9 cellular contexts compared by ENCODE assay signal in the genomic region with DNA sequence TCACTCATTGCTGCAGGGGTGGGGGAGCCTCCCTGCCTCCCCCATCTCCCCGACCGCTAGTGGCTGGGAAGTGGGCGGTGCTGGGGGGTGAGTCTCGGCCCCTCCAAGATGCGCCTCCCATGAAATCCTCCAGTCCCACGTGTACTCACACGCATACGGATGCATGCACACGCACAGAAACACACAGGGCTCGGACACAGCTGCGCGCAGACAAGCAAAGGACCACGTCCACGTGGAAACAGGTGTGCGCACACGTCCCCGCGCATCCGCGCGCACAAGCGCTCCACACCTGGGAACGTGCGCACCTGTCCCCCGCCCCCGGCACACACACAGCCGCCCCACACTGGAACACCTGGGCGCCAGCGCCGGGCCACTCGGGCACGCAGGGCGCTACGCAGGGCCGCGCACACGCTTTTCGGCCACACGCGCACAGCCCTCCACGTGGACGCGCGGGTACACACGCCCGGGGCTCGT. TPM values are rescaled to one million over a fixed set of nuclear protein-coding genes. Genes with fewer than 3 reads are reported as not detected.
DNase-seq lines count a peak whose midpoint lies in the region; TF ChIP-seq lines count a peak whose summit lies in the region.
"Had no signal": no experiment of that assay in that cellular context is flagged by ENCODE, and none has a peak within 500 bp of the region (broad histone marks: within the 10 kb centered on the region; RNA-seq: fewer than 3 reads in every experiment).

No MANE protein-coding gene starts in this region.

- no peaks in the 10 kb centered on the region for H3K27me3 ChIP-seq in CD4-positive, alpha-beta memory T cell (ENCODE audit: insufficient read depth, low read length)
- peaks cover 4 to 11% of the 10 kb centered on the region in 2 donors for H3K27me3 ChIP-seq in duodenal mucosa (ENCODE audit: control insufficient read depth in 1 of 2, insufficient read depth in 2 of 2, low read length in 2 of 2)
- H3K27me3 ChIP-seq in trophoblast cell (ENCODE audit: insufficient read depth, low read length): peaks cover 27% of the 10 kb centered on the region
- peaks cover 15% of the 10 kb centered on the region for H3K27me3 ChIP-seq in adrenal gland

- no CpG with 5 or more reads among the region's 47 CpGs for WGBS in trophoblast cell (ENCODE audit: extremely low coverage, insufficient coverage, insufficient read length)
- 0 to 4% (median 1%) methylated on average over 17 to 47 of the region's 47 CpGs; no CpG with 5 or more reads in 1 of the 4 donors for WGBS in adrenal gland, 4 donors

- no peak overlapping the region for H4K91ac ChIP-seq in trophoblast cell (ENCODE audit: low read depth, low read length)

- H2BK120ac ChIP-seq in trophoblast cell (ENCODE audit: insufficient read depth, low read length, poor library complexity): no peak overlapping the region

- no peak for TF ChIP-seq CTCF in adrenal gland (IDR thresholded peaks at IDR 0.05)

- H3K27me3 Mint-ChIP-seq in CD4-positive, alpha-beta memory T cell: no peaks in the 10 kb centered on the region

- H3K4me1 ChIP-seq in CD4-positive, alpha-beta memory T cell (ENCODE audit: insufficient read depth, low read length): peaks cover 6% of the 10 kb centered on the region
- H3K4me1 ChIP-seq in duodenal mucosa (ENCODE audit: control insufficient read depth in 1 of 2, insufficient read depth in 2 of 2, low read length in 2 of 2) (peaks cover 0 to 4% of the 10 kb centered on the region in 2 donors), trophoblast cell (ENCODE audit: control insufficient read depth in 1 of 2, insufficient read depth in 2 of 2, low read length in 2 of 2) (peaks cover 5% of the 10 kb centered on the region in 2 experiments), adrenal gland (replicated peaks in 1 of 2) (no peaks in the 10 kb centered on the region)

- no peak overlapping the region for H2AK5ac ChIP-seq in trophoblast cell (ENCODE audit: low read length)

- H3K27ac Mint-ChIP-seq in CD4-positive, alpha-beta memory T cell: peak overlapping the region in 3 of 7 donors; percentile 52 to 88 (median 59)

- peak overlapping the region; percentile 65 for H3K4me2 ChIP-seq in trophoblast cell (ENCODE audit: low read length)

- H3K9ac ChIP-seq in duodenal mucosa (ENCODE audit: low read depth in 1 of 2, low read length in 2 of 2): no peak overlapping the region
- no peak overlapping the region for H3K9ac ChIP-seq in trophoblast cell (ENCODE audit: low read length)

- H3K27ac ChIP-seq in CD4-positive, alpha-beta memory T cell (ENCODE audit: low read depth, low read length): peak overlapping the region; percentile 31
- no peak overlapping the region for H3K27ac ChIP-seq in duodenal mucosa (ENCODE audit: low read depth, low read length)
- no peak overlapping the region for H3K27ac ChIP-seq in trophoblast cell (ENCODE audit: low read depth, low read length)
- H3K27ac ChIP-seq in adrenal gland: no peak overlapping the region

- no peak overlapping the region for H2BK5ac ChIP-seq in trophoblast cell (ENCODE audit: low read depth, low read length, poor library complexity)

- no peak overlapping the region for H2BK12ac ChIP-seq in trophoblast cell (ENCODE audit: low read length)

- H3K79me1 ChIP-seq in trophoblast cell (ENCODE audit: low read length): no peaks in the 10 kb centered on the region

- peaks cover 14 to 20% of the 10 kb centered on the region in 2 donors for H3K36me3 Mint-ChIP-seq in CD4-positive, alpha-beta memory T cell

- H3K4me3 Mint-ChIP-seq in CD4-positive, alpha-beta memory T cell: peak overlapping the region; percentile 82 to 85 (median 83)

- no peak overlapping the region for H3K23ac ChIP-seq in trophoblast cell (ENCODE audit: low read length)

- peaks cover 2 to 23% (median 19%) of the 10 kb centered on the region in 8 donors for H3K9me3 Mint-ChIP-seq in CD4-positive, alpha-beta memory T cell

- peak in 3 of 5 donors; percentile 15 to 30 (median 24) for DNase-seq in CD4-positive, alpha-beta memory T cell
- DNase-seq in OCI-M1 (lab: John Stamatoyannopoulos, UW) (peak; percentile 2), trophoblast cell (no peak), RPMI8226 (no peak), adrenal gland (no peak), ureter (ENCODE audit: low spot score) (no peak), NCI-H510A (lab: John Stamatoyannopoulos, UW) (no peak)

- H3K9me3 ChIP-seq in CD4-positive, alpha-beta memory T cell (ENCODE audit: control insufficient read depth in 1 of 2, low read length in 2 of 2): peaks cover 0 to 17% of the 10 kb centered on the region in 2 donors
- H3K9me3 ChIP-seq in duodenal mucosa (ENCODE audit: control insufficient read depth in 1 of 2, low read length in 2 of 2) (peaks cover 16 to 17% of the 10 kb centered on the region in 2 donors), trophoblast cell (ENCODE audit: insufficient read depth, low read depth, low read length) (peaks cover 25% of the 10 kb centered on the region), adrenal gland (replicated peaks in 1 of 3) (peaks cover 0 to 17% (median 0%) of the 10 kb centered on the region in 3 donors)

- H3K4me1 Mint-ChIP-seq in CD4-positive, alpha-beta memory T cell: peaks cover 7 to 19% (median 16%) of the 10 kb centered on the region in 4 donors

- H3K36me3 ChIP-seq in CD4-positive, alpha-beta memory T cell (ENCODE audit: insufficient read depth, low read length): no peaks in the 10 kb centered on the region
- H3K36me3 ChIP-seq in duodenal mucosa (ENCODE audit: control insufficient read depth in 1 of 2, insufficient read depth in 2 of 2, low read length in 2 of 2) (no peaks in the 10 kb centered on the region), trophoblast cell (ENCODE audit: control insufficient read depth in 1 of 2, insufficient read depth in 2 of 2, low read length in 2 of 2) (no peaks in the 10 kb centered on the region), adrenal gland (replicated peaks in 1 of 2) (no peaks in the 10 kb centered on the region)

- no peak for TF ChIP-seq POLR2A in adrenal gland (IDR thresholded peaks at IDR 0.05)

- H3K4me3 ChIP-seq in CD4-positive, alpha-beta memory T cell (ENCODE audit: low read length in 2 of 2): peak overlapping the region; percentile 23 to 36
- H3K4me3 ChIP-seq in duodenal mucosa (ENCODE audit: low read depth in 1 of 2, low read length in 2 of 2) (peak overlapping the region; percentile 46 to 63), trophoblast cell (ENCODE audit: low read depth, low read length) (peak overlapping the region; percentile 57), adrenal gland (peak overlapping the region in 1 of 4 donors; percentile 32)

- no peak overlapping the region for H4K12ac ChIP-seq in trophoblast cell (ENCODE audit: low read depth, low read length)

- no peak overlapping the region for H3K18ac ChIP-seq in trophoblast cell (ENCODE audit: low read length)

- H2AFZ ChIP-seq in trophoblast cell (ENCODE audit: insufficient read depth, low read length, poor library complexity): no peak overlapping the region

- no peak overlapping the region for H3K14ac ChIP-seq in trophoblast cell (ENCODE audit: low read length)

- no peak overlapping the region for H3K4ac ChIP-seq in trophoblast cell (ENCODE audit: low read depth, low read length)

- H4K8ac ChIP-seq in trophoblast cell (ENCODE audit: low read depth, low read length): no peak overlapping the region

- no peaks in the 10 kb centered on the region for H3K79me2 ChIP-seq in trophoblast cell (ENCODE audit: control insufficient read depth, insufficient read depth, low read length, poor library complexity)

- intact Hi-C loops in CD4-positive, alpha-beta memory T cell (cut with micrococcal nuclease): loop anchor here (1.0 kb wide), 1 partner anchor 37 kb away; no protein-coding TSS in a partner anchor
- intact Hi-C loops in adrenal gland (cut with DNase I): no loop called here

- CTCF ChIA-PET in CD4-positive, alpha-beta memory T cell (lab: Charles Lee; ENCODE audit: partially characterized antibody): no interaction called here

- POLR2A ChIA-PET in CD4-positive, alpha-beta memory T cell (lab: Charles Lee; ENCODE audit: partially characterized antibody): interaction anchor here (1.4 to 2.1 kb wide), 2 partner anchors 23 to 36 kb away, joined by 4 to 8 read pairs; a partner anchor contains a TSS

RNA-seq across cellular contexts. Expression of a gene that starts 0.7 kb away (rescaled TPM):
- total RNA-seq in CD4-positive, alpha-beta memory T cell: 1 to 10 TPM; 7.2 to 9.6 TPM
- polyA plus RNA-seq in CD4-positive, alpha-beta memory T cell: 10 to 100 TPM; 19.4 to 27.7 TPM
- polyA plus RNA-seq in trophoblast cell (2013): 0.40 and 0.56 TPM in 2 replicates
- total RNA-seq in adrenal gland (1 to 10 TPM in 5 of 8 donors, under 1 TPM in 3; 0.72 to 3.3 (median 1.4) TPM), ureter (1.9 TPM)
- 10 to 100 TPM in 1 of 3 donors, 1 to 10 TPM in 1, under 1 TPM in 1; 0.26 to 20.7 (median 3.5) TPM for polyA plus RNA-seq in adrenal gland
- total RNA-seq: LHCN-M2 had no signal

RNA-seq across cellular contexts. Expression of a gene that starts 13.5 kb away (rescaled TPM):
- not detected for total RNA-seq in CD4-positive, alpha-beta memory T cell
- not detected for polyA plus RNA-seq in CD4-positive, alpha-beta memory T cell
- polyA plus RNA-seq in trophoblast cell (2013): not detected in 2 replicates
- not detected for total RNA-seq in adrenal gland
- not detected for polyA plus RNA-seq in adrenal gland
- total RNA-seq in ureter: not detected
- total RNA-seq: LHCN-M2 had no signal

RNA-seq across cellular contexts. Expression of a gene that starts 23.0 kb away (rescaled TPM):
- 10 to 100 TPM; 36.7 to 38.6 TPM for total RNA-seq in CD4-positive, alpha-beta memory T cell
- polyA plus RNA-seq in CD4-positive, alpha-beta memory T cell: 100 to 1,000 TPM; 102 to 107 TPM
- 39.6 and 39.9 TPM in 2 replicates for polyA plus RNA-seq in trophoblast cell (2013)
- total RNA-seq in adrenal gland (100 to 1,000 TPM in 6 of 8 donors, 10 to 100 TPM in 2; 83.2 to 229 (median 107) TPM), ureter (51.7 TPM)
- polyA plus RNA-seq in adrenal gland: 100 to 1,000 TPM in 1 of 3 donors, 10 to 100 TPM in 2; 60.2 to 172 (median 100.0) TPM

RNA-seq across cellular contexts. Expression of a gene that starts 24.0 kb away (rescaled TPM):
- total RNA-seq in CD4-positive, alpha-beta memory T cell: 10 to 100 TPM; 83.4 to 86.3 TPM
- polyA plus RNA-seq in CD4-positive, alpha-beta memory T cell: 10 to 100 TPM; 33.1 to 37.0 TPM
- polyA plus RNA-seq in trophoblast cell (2013): 26.2 and 27.1 TPM in 2 replicates
- total RNA-seq in adrenal gland (10 to 100 TPM; 11.1 to 35.6 (median 23.3) TPM), ureter (15.6 TPM)
- 10 to 100 TPM in 2 of 3 donors, 1 to 10 TPM in 1; 2.6 to 43.8 (median 24.0) TPM for polyA plus RNA-seq in adrenal gland

Comparison
In these comparisons a context has a peak if more than half of its experiments do, and no peak if none do; other contexts are left out.
1. DNase-seq: peak in CD4-positive, alpha-beta memory T cell (3 of 5) and OCI-M1 (single experiment); none in trophoblast cell (0 of 2), RPMI8226 (single experiment), adrenal gland (0 of 7), ureter (single experiment) and NCI-H510A (single experiment).